Comparison of ENCODE assay signal across 21 cellular contexts in genomic region chr3:133958071-133958806, GRCh38.
"Had no signal": no experiment of that assay in that cellular context is flagged by ENCODE, and none has a peak within 500 bp of the region (broad histone marks: within the 10 kb centered on the region; RNA-seq: fewer than 3 reads in every experiment).

No MANE protein-coding gene starts in this region.

- H3K27ac ChIP-seq: ascending aorta, body of pancreas, KMS-11 had no signal

- H3K9me3 ChIP-seq: ascending aorta, body of pancreas had no signal

- H3K36me3 ChIP-seq: ascending aorta, MG63 had no signal

- DNase-seq: activated B cell treated with CpG ODN at 0.5 μM for 24 hours; activated CD4-positive, alpha-beta T cell treated with anti-CD3 and anti-CD28 coated beads for 1 hour; activated CD4-positive, alpha-beta T cell treated with anti-CD3 and anti-CD28 coated beads, Interleukin-2, amount 10 ng/mL, durations not matched to agents 24 days and 14 days; activated CD4-positive, alpha-beta T cell treated with anti-CD3 and anti-CD28 coated beads, Interleukin-2, amount 50 U/mL, for 48 hours; activated CD8-positive, alpha-beta memory T cell treated with anti-CD3 and anti-CD28 coated beads, Interleukin-2, amount 10 ng/mL, durations not matched to agents 7 days and 5 days; activated effector memory CD4-positive, alpha-beta T cell treated with Interleukin-2 at 50 U/mL for 16 hours; activated naive CD4-positive, alpha-beta T cell; activated T-cell treated with anti-CD3 and anti-CD28 coated beads, Interleukin-2, amount 50 U/mL, for 24 hours; MG63; MV-4-11; NCI-H1105; NCI-H1436; NCI-H1694 treated with DMSO at 0.1 percent for 48 hours; NCI-H2081 treated with DMSO at 0.1 percent for 48 hours; NCI-H2227 treated with DMSO at 0.1 percent for 48 hours; NCI-H526 treated with DMSO at 0.1 percent for 48 hours; PC-3; SHP77 had no signal

- H3K4me1 ChIP-seq: ascending aorta, body of pancreas had no signal

- H3K27me3 ChIP-seq: ascending aorta, body of pancreas, MG63 had no signal

- H3K4me3 ChIP-seq: ascending aorta, body of pancreas, MG63 had no signal

- ATAC-seq: activated CD8-positive, alpha-beta memory T cell treated with anti-CD3 and anti-CD28 coated beads, Interleukin-2, amount 10 ng/mL, durations not matched to agents 7 days and 5 days; body of pancreas; PC-3 had no signal
